In the genomic region with DNA sequence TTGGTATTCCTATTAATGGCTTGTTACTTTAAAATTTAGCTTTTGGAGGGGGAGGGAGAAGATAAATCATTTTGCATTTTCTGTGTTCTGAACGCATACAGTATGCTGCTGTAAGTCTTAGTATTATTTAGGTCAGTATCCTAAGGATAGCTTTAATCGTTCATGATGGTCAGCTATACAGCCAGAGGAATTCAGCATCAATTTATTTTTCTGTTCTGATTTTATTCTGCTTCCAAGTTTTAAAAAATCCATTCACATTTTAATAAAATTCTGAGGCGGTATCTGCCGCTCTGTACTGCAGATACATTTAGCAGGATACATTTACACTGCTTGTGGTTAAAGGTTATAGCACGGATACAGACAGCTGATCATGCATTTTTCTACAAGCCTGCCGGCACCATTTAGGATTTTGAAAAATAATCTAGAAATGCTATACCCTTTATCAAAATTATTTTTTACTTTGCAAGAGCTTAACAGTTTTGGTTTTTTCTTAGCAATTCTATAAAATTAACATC, we compare ENCODE assay signal across 9 cellular contexts. TPM values are rescaled to one million over a fixed set of nuclear protein-coding genes. Genes with fewer than 3 reads are reported as not detected.
DNase-seq lines count a peak whose midpoint lies in the region; ATAC-seq, FAIRE-seq and TF ChIP-seq lines count a peak whose summit lies in the region.
"Had no signal": no experiment of that assay in that cellular context is flagged by ENCODE, and none has a peak within 500 bp of the region (broad histone marks: within the 10 kb centered on the region; RNA-seq: fewer than 3 reads in every experiment).

No MANE protein-coding gene starts in this region.

- H3K4me3 ChIP-seq in AG10803 (ENCODE audit: low read length) (peak overlapping the region; percentile 47), MG63 (peak overlapping the region; percentile 14), bronchial epithelial cell (ENCODE audit: low read depth, low read length) (peak overlapping the region; percentile 16), mucosa of rectum (ENCODE audit: low read length in 2 of 2) (peak overlapping the region in 1 of 2 donors; percentile 59)

- peak overlapping the region; percentile 52 to 61 for H3K27ac ChIP-seq in mucosa of rectum (ENCODE audit: low read depth in 2 of 2, low read length in 2 of 2)

- H3K4me1 ChIP-seq in mucosa of rectum (ENCODE audit: control insufficient read depth in 2 of 2, insufficient read depth in 2 of 2, low read length in 2 of 2), result no peaks in the 10 kb centered on the region

- peak overlapping the region; percentile 0 to 10 for H3K9ac ChIP-seq in mucosa of rectum (ENCODE audit: low read depth in 1 of 2, low read length in 2 of 2)

- H3K9me3 ChIP-seq in MG63, result no peaks in the 10 kb centered on the region
- no peaks in the 10 kb centered on the region for H3K9me3 ChIP-seq in mucosa of rectum (ENCODE audit: control insufficient read depth in 2 of 2, low read length in 2 of 2)

- no peaks in the 10 kb centered on the region for H3K27me3 ChIP-seq in MG63
- no peaks in the 10 kb centered on the region for H3K27me3 ChIP-seq in bronchial epithelial cell (ENCODE audit: control insufficient read depth, insufficient read depth, low read length)
- no peaks in the 10 kb centered on the region for H3K27me3 ChIP-seq in mucosa of rectum (ENCODE audit: control insufficient read depth in 2 of 2, insufficient read depth in 2 of 2, low read length in 2 of 2)

- no peak for DNase-seq in AG10803 (ENCODE audit: low read depth)
- no peak for DNase-seq in MG63
- no peak for DNase-seq in bronchial epithelial cell (ENCODE audit: low read depth)
- no peak for DNase-seq in SIG-M5 treated with dmso at 0.1 percent for 504 hours (lab: John Stamatoyannopoulos, UW; ENCODE audit: unreplicated experiment)
- DNase-seq in islet precursor cell, result no peak
- DNase-seq: activated CD4-positive, CD25-positive, alpha-beta regulatory T cell had no signal

- FAIRE-seq in bronchial epithelial cell (lab: Jason Lieb, UNC), result no peak

- H3K36me3 ChIP-seq in MG63 (peaks cover 7% of the 10 kb centered on the region), bronchial epithelial cell (ENCODE audit: control insufficient read depth, insufficient read depth, low read length) (peaks cover under 1% of the 10 kb centered on the region), mucosa of rectum (ENCODE audit: control insufficient read depth in 2 of 2, insufficient read depth in 2 of 2, low read length in 2 of 2) (peaks cover 17 to 18% of the 10 kb centered on the region in 2 donors)

- no peak for ATAC-seq in GM21737 (IDR thresholded peaks at IDR 0.05; ENCODE audit: unreplicated experiment)
- no peak for ATAC-seq in HG03175 (IDR thresholded peaks at IDR 0.05; ENCODE audit: unreplicated experiment)

- TF ChIP-seq CTCF in AG10803 (conservative IDR thresholded peaks at IDR 0.05; ENCODE audit: low read length) (no peak), bronchial epithelial cell (IDR thresholded peaks at IDR 0.05; ENCODE audit: insufficient read depth, low read length, severe bottlenecking) (no peak)

RNA-seq across cellular contexts. Expression of a gene that starts 17.8 kb away (rescaled TPM):
- 15.8 and 29.9 TPM in 2 replicates for total RNA-seq in MG63 (2014; rRNA removed; shearing (Covaris generic); ENCODE audit: low replicate concordance)
- total RNA-seq in bronchial epithelial cell, result 59.0 and 61.2 TPM in 2 replicates
